In the genomic region with DNA sequence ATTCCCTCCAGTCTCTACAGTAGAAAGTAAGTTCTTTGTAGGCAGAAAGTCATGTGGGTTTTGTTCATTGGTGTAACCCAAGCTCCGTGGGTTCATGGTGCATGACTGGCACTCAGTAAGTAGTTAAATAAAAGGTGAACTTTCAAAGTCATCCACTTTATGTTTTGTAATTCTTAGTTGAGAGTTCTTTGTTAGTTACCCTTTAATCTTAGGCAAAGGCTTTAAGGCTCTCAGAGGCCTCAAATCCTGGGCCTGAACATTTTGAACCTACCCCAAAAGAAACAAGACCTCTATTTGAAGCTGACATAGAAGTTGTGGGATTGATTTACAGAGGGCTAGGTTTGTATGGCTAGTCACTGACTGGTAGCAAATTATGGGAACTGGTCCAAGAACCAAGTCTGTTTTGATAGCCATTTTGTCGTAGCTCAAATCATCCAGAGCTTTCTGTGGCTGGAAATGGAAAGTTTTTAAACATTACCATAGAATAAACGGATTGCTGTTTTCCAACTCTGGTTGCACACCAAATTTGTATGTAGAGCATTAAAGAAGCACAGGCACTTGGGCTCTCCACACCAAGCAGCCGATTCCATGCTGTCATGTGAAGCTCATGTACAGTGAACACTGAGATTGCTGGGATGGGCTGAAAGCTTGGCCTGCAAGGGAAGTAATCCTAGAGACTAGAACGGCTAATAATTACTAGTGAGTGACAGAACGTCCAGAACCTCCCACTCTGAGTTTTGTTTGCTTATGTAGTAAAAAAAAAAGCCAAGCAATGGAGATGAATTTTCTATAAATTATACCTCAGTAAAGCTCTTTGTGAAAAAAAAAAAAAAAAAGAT, we compare ENCODE assay signal across 12 cellular contexts. TPM values are rescaled to one million over a fixed set of nuclear protein-coding genes. Genes with fewer than 3 reads are reported as not detected.
DNase-seq lines count a peak whose midpoint lies in the region; ATAC-seq and TF ChIP-seq lines count a peak whose summit lies in the region.
"Had no signal": no experiment of that assay in that cellular context is flagged by ENCODE, and none has a peak within 500 bp of the region (broad histone marks: within the 10 kb centered on the region; RNA-seq: fewer than 3 reads in every experiment).

No MANE protein-coding gene starts in this region.

- H3K4me1 ChIP-seq in ascending aorta: peaks cover 0 to 17% of the 10 kb centered on the region in 2 donors
- H3K4me1 ChIP-seq: colonic mucosa had no signal

- H3K27ac Mint-ChIP-seq in activated naive CD4-positive, alpha-beta T cell treated with anti-CD3 and anti-CD28 coated beads, Interleukin-2, amount 50 U/mL, for 24 hours: peak overlapping the region; percentile 59
- H3K27ac Mint-ChIP-seq in memory B cell: peak overlapping the region; percentile 98
- H3K27ac Mint-ChIP-seq: activated T-helper 2 cell treated with anti-CD3 and anti-CD28 coated beads, Interferon-gamma antibody, Interleukin-2, Interleukin-4, amounts not matched to agents 10 μg/mL and 5 μg/mL and 100 μg/mL, durations not matched to agents 14 hours and 24 hours and 36 hours had no signal

- intact Hi-C loops in ascending aorta (cut with DNase I): no loop called here

- H3K9me3 Mint-ChIP-seq in activated naive CD4-positive, alpha-beta T cell treated with anti-CD3 and anti-CD28 coated beads, Interleukin-2, amount 50 U/mL, for 24 hours: no peaks in the 10 kb centered on the region
- no peaks in the 10 kb centered on the region for H3K9me3 Mint-ChIP-seq in memory B cell
- H3K9me3 Mint-ChIP-seq: activated T-helper 2 cell treated with anti-CD3 and anti-CD28 coated beads, Interferon-gamma antibody, Interleukin-2, Interleukin-4, amounts not matched to agents 10 μg/mL and 5 μg/mL and 100 μg/mL, durations not matched to agents 14 hours and 24 hours and 36 hours had no signal

- H3K27ac ChIP-seq in ascending aorta (peak overlapping the region; percentile 49 to 53), temporal lobe (ENCODE audit: low read depth, low read length) (peak overlapping the region; percentile 54)
- H3K27ac ChIP-seq: colonic mucosa had no signal

- no peaks in the 10 kb centered on the region for H3K27me3 ChIP-seq in ascending aorta
- H3K27me3 ChIP-seq: colonic mucosa had no signal

- H3K27me3 Mint-ChIP-seq in activated naive CD4-positive, alpha-beta T cell treated with anti-CD3 and anti-CD28 coated beads, Interleukin-2, amount 50 U/mL, for 24 hours: no peaks in the 10 kb centered on the region
- no peaks in the 10 kb centered on the region for H3K27me3 Mint-ChIP-seq in memory B cell

- no peak overlapping the region for H3K4me3 Mint-ChIP-seq in activated naive CD4-positive, alpha-beta T cell treated with anti-CD3 and anti-CD28 coated beads, Interleukin-2, amount 50 U/mL, for 24 hours
- H3K4me3 Mint-ChIP-seq in memory B cell: no peak overlapping the region

- no peaks in the 10 kb centered on the region for H3K9me3 ChIP-seq in ascending aorta
- H3K9me3 ChIP-seq: colonic mucosa had no signal

- no peak for TF ChIP-seq CTCF in ascending aorta (IDR thresholded peaks at IDR 0.05)

- peaks cover 0 to 7% of the 10 kb centered on the region in 2 donors for H3K36me3 ChIP-seq in ascending aorta
- H3K36me3 ChIP-seq: colonic mucosa had no signal

- peaks cover 5% of the 10 kb centered on the region for H3K4me1 Mint-ChIP-seq in activated naive CD4-positive, alpha-beta T cell treated with anti-CD3 and anti-CD28 coated beads, Interleukin-2, amount 50 U/mL, for 24 hours
- peaks cover 13% of the 10 kb centered on the region for H3K4me1 Mint-ChIP-seq in memory B cell

- in situ Hi-C loops in G401 (cut with HindIII; ENCODE audit: low sequenced_read_pairs): no loop called here

- H3K4me3 ChIP-seq in ascending aorta: no peak overlapping the region
- H3K4me3 ChIP-seq: colonic mucosa, K562 had no signal

- peaks cover 9% of the 10 kb centered on the region for H3K36me3 Mint-ChIP-seq in activated naive CD4-positive, alpha-beta T cell treated with anti-CD3 and anti-CD28 coated beads, Interleukin-2, amount 50 U/mL, for 24 hours
- peaks cover 3% of the 10 kb centered on the region for H3K36me3 Mint-ChIP-seq in memory B cell

- no peak for ATAC-seq in memory B cell (ENCODE audit: low read depth)
- ATAC-seq: K562 had no signal

- DNase-seq in activated naive CD4-positive, alpha-beta T cell treated with anti-CD3 and anti-CD28 coated beads, Interleukin-2, amount 50 U/mL, for 16 hours: no peak
- DNase-seq in ascending aorta (ENCODE audit: low spot score in 2 of 2) (no peak), memory B cell (ENCODE audit: low spot score in 2 of 2) (no peak), NCI-H1048 (lab: John Stamatoyannopoulos, UW) (no peak), nucleus accumbens (lab: John Stamatoyannopoulos, UW) (no peak), G401 (ENCODE audit: low spot score) (no peak)
- DNase-seq: colonic mucosa, NCI-H1694 treated with DMSO at 0.1 percent for 48 hours had no signal

RNA-seq across cellular contexts. Expression of gene DENND11, which starts 53.5 kb away (rescaled TPM):
- total RNA-seq in ascending aorta (10.4 TPM), temporal lobe (30.0 TPM)
- total RNA-seq in G401 (2014; rRNA removed; shearing (Covaris generic)): 1.7 and 3.3 TPM in 2 replicates

RNA-seq across cellular contexts. Expression of gene WEE2, which starts 59.7 kb away (rescaled TPM):
- total RNA-seq in ascending aorta (not detected), temporal lobe (0.49 TPM)
- not detected in 2 replicates for total RNA-seq in G401 (2014; rRNA removed; shearing (Covaris generic))
- total RNA-seq: activated T-helper 2 cell treated with anti-CD3 and anti-CD28 coated beads, Interferon-gamma antibody, Interleukin-2, Interleukin-4, amounts not matched to agents 10 μg/mL and 5 μg/mL and 100 μg/mL, durations not matched to agents 14 hours and 24 hours and 36 hours; colonic mucosa; K562 had no signal
